ENCODE assay signal across 8 cellular contexts in the genomic region with DNA sequence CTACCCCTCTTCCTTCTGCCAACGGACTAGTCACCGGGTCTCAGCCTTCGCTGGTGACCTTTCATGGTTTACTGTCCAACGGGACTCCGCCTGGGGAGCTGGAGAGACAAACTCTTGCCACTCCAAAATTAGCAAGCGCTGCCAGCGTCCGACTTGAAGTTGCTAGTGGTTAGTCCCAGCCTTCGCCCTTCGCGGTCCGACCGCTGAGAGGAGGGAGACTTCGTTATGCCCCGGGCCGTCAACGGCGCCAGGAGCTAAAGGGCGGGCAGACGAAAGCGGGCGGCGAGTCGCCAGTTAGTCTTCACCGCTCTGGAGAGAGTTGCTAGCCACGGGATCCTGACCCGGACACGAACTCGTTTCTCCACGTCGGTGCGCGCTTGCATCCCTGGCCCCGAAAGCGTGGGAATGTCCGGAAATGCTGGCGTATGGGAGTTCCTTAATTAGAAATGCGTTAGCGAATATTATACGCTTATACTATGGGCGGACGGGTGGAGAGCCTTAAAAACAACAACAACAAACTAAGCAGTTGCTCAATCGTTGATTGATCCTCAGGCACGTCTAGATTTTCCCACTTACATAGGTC. TPM values are rescaled to one million over a fixed set of nuclear protein-coding genes. Genes with fewer than 3 reads are reported as not detected.
DNase-seq lines count a peak whose midpoint lies in the region; ATAC-seq and TF ChIP-seq lines count a peak whose summit lies in the region.

No MANE protein-coding gene starts in this region.

- peaks cover 26% of the 10 kb centered on the region for H3K4me1 ChIP-seq in OCI-LY3 (ENCODE audit: low read length)
- no peaks in the 10 kb centered on the region for H3K4me1 ChIP-seq in parathyroid adenoma

- peak; percentile 11 for ATAC-seq in HG02798 (IDR thresholded peaks at IDR 0.05; ENCODE audit: poor library complexity, unreplicated experiment)
- peak; percentile 9 to 21 for ATAC-seq in activated naive CD4-positive, alpha-beta T cell treated with anti-CD3 and anti-CD28 coated beads, Interleukin-2, amount 50 U/mL, for 72 hours
- ATAC-seq in Right ventricle myocardium inferior: peak; percentile 3

- peaks cover 42% of the 10 kb centered on the region for H3K36me3 ChIP-seq in OCI-LY3 (replicated peaks; ENCODE audit: low read depth, low read length)
- no peaks in the 10 kb centered on the region for H3K36me3 ChIP-seq in parathyroid adenoma (ENCODE audit: control insufficient read depth, insufficient read depth, low read length)

- H3K27me3 ChIP-seq in OCI-LY3 (ENCODE audit: low read depth, low read length) (no peaks in the 10 kb centered on the region), parathyroid adenoma (ENCODE audit: control insufficient read depth, insufficient read depth, low read length) (no peaks in the 10 kb centered on the region)

- H2AFZ ChIP-seq in OCI-LY3 (ENCODE audit: low read depth, low read length) (0 out of 2 replicates have a peak overlapping the region, but pooled peaks have one; percentile 6), parathyroid adenoma (peak overlapping the region; percentile 95)

- H3K9ac ChIP-seq in OCI-LY3 (ENCODE audit: low read length) (peak overlapping the region; percentile 99), parathyroid adenoma (no peak overlapping the region)

- H4K20me1 ChIP-seq in OCI-LY3 (ENCODE audit: insufficient read depth, low read length): peaks cover 43% of the 10 kb centered on the region

- peak overlapping the region; percentile 100 for H3K27ac Mint-ChIP-seq in activated naive CD4-positive, alpha-beta T cell treated with anti-CD3 and anti-CD28 coated beads, Interleukin-2, amount 50 U/mL, for 72 hours

- H3K4me2 ChIP-seq in OCI-LY3 (ENCODE audit: low read length) (peak overlapping the region; percentile 86), parathyroid adenoma (ENCODE audit: low read length) (peak overlapping the region; percentile 72)

- DNase-seq in NCI-H2196 (lab: John Stamatoyannopoulos, UW; ENCODE audit: unreplicated experiment) (peak; percentile 75), NCI-H2196 treated with DMSO at 0.1 percent for 48 hours (lab: John Stamatoyannopoulos, UW; ENCODE audit: unreplicated experiment) (no peak), Right ventricle myocardium inferior (ENCODE audit: missing footprints) (peak; percentile 81), DMS153 treated with DMSO at 0.1 percent for 48 hours (lab: John Stamatoyannopoulos, UW; ENCODE audit: unreplicated experiment) (no peak)
- peak; percentile 35 to 67 for DNase-seq in activated naive CD4-positive, alpha-beta T cell treated with anti-CD3 and anti-CD28 coated beads, Interleukin-2, amount 50 U/mL, for 72 hours (ENCODE audit: low spot score in 2 of 2)

- no peak for TF ChIP-seq CTCF in OCI-LY3 (IDR thresholded peaks at IDR 0.05; ENCODE audit: low read depth, low read length)
- no peak for TF ChIP-seq CTCF in parathyroid adenoma (IDR thresholded peaks at IDR 0.05)

- H3K9me3 ChIP-seq in OCI-LY3 (ENCODE audit: insufficient read depth, low read length) (no peaks in the 10 kb centered on the region), parathyroid adenoma (ENCODE audit: control insufficient read depth, low read length) (no peaks in the 10 kb centered on the region)

- H3K4me3 ChIP-seq in OCI-LY3 (ENCODE audit: low read length): peak overlapping the region; percentile 96
- peak overlapping the region; percentile 75 for H3K4me3 ChIP-seq in parathyroid adenoma (ENCODE audit: low read depth, low read length)

- H3K9me3 Mint-ChIP-seq in activated naive CD4-positive, alpha-beta T cell treated with anti-CD3 and anti-CD28 coated beads, Interleukin-2, amount 50 U/mL, for 72 hours: no peaks in the 10 kb centered on the region

- H3K27ac ChIP-seq in OCI-LY3 (ENCODE audit: low read length) (peak overlapping the region; percentile 92), parathyroid adenoma (peak overlapping the region; percentile 84)

- H3K36me3 Mint-ChIP-seq in activated naive CD4-positive, alpha-beta T cell treated with anti-CD3 and anti-CD28 coated beads, Interleukin-2, amount 50 U/mL, for 72 hours: peaks cover 44 to 47% of the 10 kb centered on the region in 2 donors

- intact Hi-C loops in Right ventricle myocardium inferior (cut with DNase I): no loop called here

- H3K79me2 ChIP-seq in OCI-LY3 (ENCODE audit: low read length) (peaks cover 83% of the 10 kb centered on the region), parathyroid adenoma (peaks cover 19% of the 10 kb centered on the region)

RNA-seq across cellular contexts. Expression of a gene that starts 0.7 kb away (rescaled TPM):
- total RNA-seq in activated naive CD4-positive, alpha-beta T cell treated with anti-CD3 and anti-CD28 coated beads, Interleukin-2, amount 50 U/mL, for 72 hours: 100 to 1,000 TPM; 159 to 287 TPM
- 20.1 TPM for total RNA-seq in Right ventricle myocardium inferior

RNA-seq across cellular contexts. Expression of a gene that starts 1.1 kb away (rescaled TPM):
- total RNA-seq in activated naive CD4-positive, alpha-beta T cell treated with anti-CD3 and anti-CD28 coated beads, Interleukin-2, amount 50 U/mL, for 72 hours: 10 to 100 TPM; 13.3 to 21.8 TPM
- total RNA-seq in Right ventricle myocardium inferior: 8.9 TPM

RNA-seq across cellular contexts. Expression of a gene that starts 49.4 kb away (rescaled TPM):
- total RNA-seq in activated naive CD4-positive, alpha-beta T cell treated with anti-CD3 and anti-CD28 coated beads, Interleukin-2, amount 50 U/mL, for 72 hours: 10 to 100 TPM; 28.7 to 31.1 TPM
- 0.73 TPM for total RNA-seq in Right ventricle myocardium inferior

Comparison
In these comparisons a context has a peak if more than half of its experiments do, and no peak if none do; other contexts are left out.
1. DNase-seq: peak in NCI-H2196 (single experiment), activated naive CD4-positive, alpha-beta T cell treated with anti-CD3 and anti-CD28 coated beads, Interleukin-2, amount 50 U/mL, for 72 hours (2 of 2) and Right ventricle myocardium inferior (single experiment); none in NCI-H2196 treated with DMSO at 0.1 percent for 48 hours (single experiment) and DMS153 treated with DMSO at 0.1 percent for 48 hours (single experiment).
2. RNA of a gene that starts 49.4 kb away (total RNA-seq): 28.7 to 31.1 TPM in activated naive CD4-positive, alpha-beta T cell treated with anti-CD3 and anti-CD28 coated beads, Interleukin-2, amount 50 U/mL, for 72 hours; 0.73 TPM in Right ventricle myocardium inferior (single experiment); every median in the first group is over 10 times any median in the second.
3. Peak in every context shown above with its lines, with median percentiles within 50 percentile points of each other: ATAC-seq.